9 cellular contexts compared by ENCODE assay signal in genomic region chr9:107732781-107733529, GRCh38.
DNase-seq lines count a peak whose midpoint lies in the region; FAIRE-seq and TF ChIP-seq lines count a peak whose summit lies in the region.
"Had no signal": no experiment of that assay in that cellular context is flagged by ENCODE, and none has a peak within 500 bp of the region (broad histone marks: within the 10 kb centered on the region; RNA-seq: fewer than 3 reads in every experiment).

No MANE protein-coding gene starts in this region.

- no peak overlapping the region for H2BK15ac ChIP-seq in mesenchymal stem cell (ENCODE audit: low read depth, poor library complexity, severe bottlenecking)

- H3K4me1 ChIP-seq in mesenchymal stem cell (ENCODE audit: control insufficient read depth, insufficient read depth, low read depth, low read length), result no peaks in the 10 kb centered on the region
- H3K4me1 ChIP-seq in uterus, result peaks cover 5 to 14% of the 10 kb centered on the region in 2 donors

- DNase-seq in NOMO-1 treated with DMSO at 0.1 percent for 48 hours (lab: John Stamatoyannopoulos, UW; ENCODE audit: unreplicated experiment) (peak; percentile 14), NOMO-1 treated with dmso at 0.1 percent for 144 hours (lab: John Stamatoyannopoulos, UW; ENCODE audit: unreplicated experiment) (no peak), mesenchymal stem cell (no peak), uterus (peak; percentile 53 to 54), type B pancreatic cell (ENCODE audit: extremely low spot score, unreplicated experiment) (no peak), SHP77 (lab: John Stamatoyannopoulos, UW) (no peak)
- DNase-seq in activated T-cell treated with anti-CD3 and anti-CD28 coated beads, Interleukin-2, amount 50 U/mL, for 24 hours, result no peak

- no peak overlapping the region for H3K27ac ChIP-seq in mesenchymal stem cell (ENCODE audit: low read length, poor library complexity, severe bottlenecking)
- peak overlapping the region; percentile 80 to 91 for H3K27ac ChIP-seq in uterus

- peak overlapping the region; percentile 92 for H3K9ac ChIP-seq in mesenchymal stem cell (ENCODE audit: low read length)

- intact Hi-C loops in uterus (cut with DNase I; ENCODE audit: low total_unique reads), result loop anchor here (10.0 kb wide), 1 partner anchor 248 kb away; the partner anchor contains the start of gene KLF4

- TF ChIP-seq POLR2A in uterus (IDR thresholded peaks at IDR 0.05), result no peak

- H3K27me3 Mint-ChIP-seq in type B pancreatic cell, result peaks cover 5% of the 10 kb centered on the region
- no peaks in the 10 kb centered on the region for H3K27me3 Mint-ChIP-seq in activated T-cell treated with anti-CD3 and anti-CD28 coated beads, Interleukin-2, amount 50 U/mL, for 24 hours
- H3K27me3 Mint-ChIP-seq: stimulated activated naive CD8-positive, alpha-beta T cell treated with anti-CD3 and anti-CD28 coated beads, Interleukin-15, Interleukin-2, amounts not matched to agents 100 ng/mL and 50 ng/mL, for 24 hours had no signal

- H3K9me3 Mint-ChIP-seq in type B pancreatic cell, result peaks cover 4% of the 10 kb centered on the region
- H3K9me3 Mint-ChIP-seq in activated T-cell treated with anti-CD3 and anti-CD28 coated beads, Interleukin-2, amount 50 U/mL, for 24 hours, result peaks cover 4% of the 10 kb centered on the region

- H3K27ac Mint-ChIP-seq in type B pancreatic cell, result no peak overlapping the region
- H3K27ac Mint-ChIP-seq in activated T-cell treated with anti-CD3 and anti-CD28 coated beads, Interleukin-2, amount 50 U/mL, for 24 hours, result no peak overlapping the region
- H3K27ac Mint-ChIP-seq: stimulated activated naive CD8-positive, alpha-beta T cell treated with anti-CD3 and anti-CD28 coated beads, Interleukin-15, Interleukin-2, amounts not matched to agents 100 ng/mL and 50 ng/mL, for 24 hours had no signal

- peak overlapping the region in 1 of 2 experiments; percentile 52 for H3K4me3 ChIP-seq in mesenchymal stem cell (ENCODE audit: insufficient read depth in 1 of 2, low read depth in 1 of 2, low read length in 2 of 2)
- H3K4me3 ChIP-seq in uterus, result peak overlapping the region; percentile 4 to 5

- no peak overlapping the region for H3K4me3 Mint-ChIP-seq in type B pancreatic cell
- no peak overlapping the region for H3K4me3 Mint-ChIP-seq in activated T-cell treated with anti-CD3 and anti-CD28 coated beads, Interleukin-2, amount 50 U/mL, for 24 hours
- H3K4me3 Mint-ChIP-seq: stimulated activated naive CD8-positive, alpha-beta T cell treated with anti-CD3 and anti-CD28 coated beads, Interleukin-15, Interleukin-2, amounts not matched to agents 100 ng/mL and 50 ng/mL, for 24 hours had no signal

- 88% methylated on average over 7 of the region's 8 CpGs for WGBS in mesenchymal stem cell

- no peak overlapping the region for H2AFZ ChIP-seq in mesenchymal stem cell (ENCODE audit: low read depth, low read length)

- H3K9me3 ChIP-seq in mesenchymal stem cell (ENCODE audit: control insufficient read depth, low read length) (no peaks in the 10 kb centered on the region), uterus (no peaks in the 10 kb centered on the region)

- no peak overlapping the region for H2AK5ac ChIP-seq in mesenchymal stem cell (ENCODE audit: low read length, severe bottlenecking)

- no peak overlapping the region for H4K91ac ChIP-seq in mesenchymal stem cell (ENCODE audit: low read length)

- H3K36me3 ChIP-seq in mesenchymal stem cell (ENCODE audit: control insufficient read depth in 1 of 2, insufficient read depth in 2 of 2, low read depth in 1 of 2, low read length in 2 of 2) (no peaks in the 10 kb centered on the region), uterus (no peaks in the 10 kb centered on the region)

- H3K18ac ChIP-seq in mesenchymal stem cell (ENCODE audit: low read depth in 1 of 2, low read length in 2 of 2), result no peak overlapping the region

- no peak overlapping the region for H2BK12ac ChIP-seq in mesenchymal stem cell (ENCODE audit: low read length in 2 of 2)

- H3K27me3 ChIP-seq in mesenchymal stem cell (ENCODE audit: control insufficient read depth in 1 of 2, insufficient read depth in 1 of 2, low read length in 2 of 2), result no peaks in the 10 kb centered on the region
- H3K27me3 ChIP-seq in uterus, result no peaks in the 10 kb centered on the region

- no peak overlapping the region for H3K4ac ChIP-seq in mesenchymal stem cell (ENCODE audit: low read depth in 1 of 2, low read length in 2 of 2)

- no peak overlapping the region for H3K4me2 ChIP-seq in mesenchymal stem cell (ENCODE audit: low read length, poor library complexity, severe bottlenecking)

- H3K4me1 Mint-ChIP-seq in type B pancreatic cell (ENCODE audit: unreplicated experiment), result peaks cover 7% of the 10 kb centered on the region
- H3K4me1 Mint-ChIP-seq in activated T-cell treated with anti-CD3 and anti-CD28 coated beads, Interleukin-2, amount 50 U/mL, for 24 hours (ENCODE audit: low read depth), result no peaks in the 10 kb centered on the region

- TF ChIP-seq CTCF in uterus (IDR thresholded peaks at IDR 0.05), result no peak
- no peak for TF ChIP-seq CTCF in type B pancreatic cell (conservative IDR thresholded peaks at IDR 0.05)

- no peaks in the 10 kb centered on the region for H3K36me3 Mint-ChIP-seq in type B pancreatic cell
- H3K36me3 Mint-ChIP-seq in activated T-cell treated with anti-CD3 and anti-CD28 coated beads, Interleukin-2, amount 50 U/mL, for 24 hours (ENCODE audit: low read depth), result no peaks in the 10 kb centered on the region

- H3K14ac ChIP-seq in mesenchymal stem cell (ENCODE audit: low read length in 2 of 2), result no peak overlapping the region

- FAIRE-seq in endometrium (lab: Jason Lieb, UNC), result peak; percentile 58

- no peak overlapping the region for H2BK120ac ChIP-seq in mesenchymal stem cell (ENCODE audit: low read depth, low read length)

- H3K23ac ChIP-seq in mesenchymal stem cell (ENCODE audit: low read length in 2 of 2), result no peak overlapping the region

- no peaks in the 10 kb centered on the region for H3K79me1 ChIP-seq in mesenchymal stem cell (replicated peaks; ENCODE audit: low read length, poor library complexity, severe bottlenecking)

- H4K8ac ChIP-seq in mesenchymal stem cell (ENCODE audit: low read length), result peak overlapping the region; percentile 35

- no peak overlapping the region for H2BK5ac ChIP-seq in mesenchymal stem cell (ENCODE audit: low read depth, low read length, poor library complexity, severe bottlenecking)

Comparison
In these comparisons a context has a peak if more than half of its experiments do, and no peak if none do; other contexts are left out.
1. DNase-seq: peak in NOMO-1 treated with DMSO at 0.1 percent for 48 hours (single experiment) and uterus (2 of 2); none in NOMO-1 treated with dmso at 0.1 percent for 144 hours (single experiment), mesenchymal stem cell (single experiment), type B pancreatic cell (single experiment), activated T-cell treated with anti-CD3 and anti-CD28 coated beads, Interleukin-2, amount 50 U/mL, for 24 hours (single experiment) and SHP77 (0 of 2).